Comparison of ENCODE assay signal across 12 cellular contexts in genomic region chr5:33824516-33825195, GRCh38.
DNase-seq lines count a peak whose midpoint lies in the region; ATAC-seq, FAIRE-seq and TF ChIP-seq lines count a peak whose summit lies in the region.
"Had no signal": no experiment of that assay in that cellular context is flagged by ENCODE, and none has a peak within 500 bp of the region (broad histone marks: within the 10 kb centered on the region; RNA-seq: fewer than 3 reads in every experiment).

No MANE protein-coding gene starts in this region.

- H3K9me3 ChIP-seq in osteoblast (ENCODE audit: low read depth, low read length) (no peaks in the 10 kb centered on the region), MM.1S (replicated peaks; ENCODE audit: insufficient read depth, low read length) (no peaks in the 10 kb centered on the region)

- H4K20me1 ChIP-seq in osteoblast (ENCODE audit: insufficient read depth, low read length) (no peaks in the 10 kb centered on the region), MM.1S (ENCODE audit: insufficient read depth, low read length) (no peaks in the 10 kb centered on the region)

- H3K9ac ChIP-seq in MM.1S (ENCODE audit: low read length) = no peak overlapping the region

- ATAC-seq in HG02678 (IDR thresholded peaks at IDR 0.05; ENCODE audit: unreplicated experiment) (peak; percentile 68), HG02970 (IDR thresholded peaks at IDR 0.05; ENCODE audit: low FRiP score, unreplicated experiment) (no peak)

- no peaks in the 10 kb centered on the region for H3F3A ChIP-seq in MM.1S (ENCODE audit: insufficient read depth, low read length)

- H3K9me2 ChIP-seq in MM.1S (replicated peaks; ENCODE audit: insufficient read depth, low read length) = no peaks in the 10 kb centered on the region

- H2AFZ ChIP-seq in osteoblast (ENCODE audit: low read length) (no peak overlapping the region), MM.1S (ENCODE audit: low read length) (no peak overlapping the region; the same call in 1 of the 2 replicates)

- no peak for TF ChIP-seq CTCF in osteoblast (IDR thresholded peaks at IDR 0.05; ENCODE audit: extremely low read depth, low read depth, low read length)
- no peak for TF ChIP-seq CTCF in MM.1S (IDR thresholded peaks at IDR 0.05; ENCODE audit: low read length)

- H3K36me3 ChIP-seq in osteoblast (ENCODE audit: insufficient read depth, low read length) (no peaks in the 10 kb centered on the region), MM.1S (replicated peaks; ENCODE audit: insufficient read depth, low read length) (no peaks in the 10 kb centered on the region)

- peaks cover 34% of the 10 kb centered on the region for H3K4me1 ChIP-seq in osteoblast (ENCODE audit: insufficient read depth, low read length)
- H3K4me1 ChIP-seq in MM.1S (ENCODE audit: low read length) = no peaks in the 10 kb centered on the region

- peak; percentile 42 for FAIRE-seq in GM18507 (lab: Jason Lieb, UNC)
- FAIRE-seq: bronchial epithelial cell, keratinocyte had no signal

- H3K79me2 ChIP-seq in osteoblast (ENCODE audit: insufficient read depth, low read length) (peaks cover 39% of the 10 kb centered on the region), MM.1S (ENCODE audit: low read length) (no peaks in the 10 kb centered on the region)

- H3K27ac ChIP-seq in osteoblast (ENCODE audit: low read depth, low read length) (peak overlapping the region; percentile 68), MM.1S (ENCODE audit: low read length) (no peak overlapping the region)

- H3K4me2 ChIP-seq in osteoblast (ENCODE audit: insufficient read depth, low read length) (peak overlapping the region; percentile 58), MM.1S (ENCODE audit: low read depth, low read length) (no peak overlapping the region)

- H3K27me3 ChIP-seq in osteoblast (ENCODE audit: insufficient read depth, low read length) (no peaks in the 10 kb centered on the region), MM.1S (replicated peaks; ENCODE audit: insufficient read depth, low read length) (no peaks in the 10 kb centered on the region)

- DNase-seq in GM18507 (ENCODE audit: extremely low spot score, insufficient read length, low read depth) (no peak), OCI-M1 (lab: John Stamatoyannopoulos, UW) (peak; percentile 44), osteoblast (ENCODE audit: insufficient read length, low spot score, missing footprints) (peak; percentile 58), NCI-H82 (lab: John Stamatoyannopoulos, UW) (no peak), MM.1S (no peak), cerebellar cortex (ENCODE audit: low spot score) (no peak)
- DNase-seq: NCI-H1105, T-helper 9 cell had no signal

- no peak overlapping the region for H3K4me3 ChIP-seq in osteoblast (ENCODE audit: insufficient read depth, low read length)
- no peak overlapping the region for H3K4me3 ChIP-seq in MM.1S (ENCODE audit: low read length)

Comparison
In these comparisons a context has a peak if more than half of its experiments do, and no peak if none do; other contexts are left out.
1. DNase-seq: peak in OCI-M1 (single experiment) and osteoblast (single experiment); none in GM18507 (single experiment), NCI-H82 (single experiment), MM.1S (single experiment) and cerebellar cortex (single experiment).